8 cellular contexts compared by ENCODE assay signal in the genomic region with DNA sequence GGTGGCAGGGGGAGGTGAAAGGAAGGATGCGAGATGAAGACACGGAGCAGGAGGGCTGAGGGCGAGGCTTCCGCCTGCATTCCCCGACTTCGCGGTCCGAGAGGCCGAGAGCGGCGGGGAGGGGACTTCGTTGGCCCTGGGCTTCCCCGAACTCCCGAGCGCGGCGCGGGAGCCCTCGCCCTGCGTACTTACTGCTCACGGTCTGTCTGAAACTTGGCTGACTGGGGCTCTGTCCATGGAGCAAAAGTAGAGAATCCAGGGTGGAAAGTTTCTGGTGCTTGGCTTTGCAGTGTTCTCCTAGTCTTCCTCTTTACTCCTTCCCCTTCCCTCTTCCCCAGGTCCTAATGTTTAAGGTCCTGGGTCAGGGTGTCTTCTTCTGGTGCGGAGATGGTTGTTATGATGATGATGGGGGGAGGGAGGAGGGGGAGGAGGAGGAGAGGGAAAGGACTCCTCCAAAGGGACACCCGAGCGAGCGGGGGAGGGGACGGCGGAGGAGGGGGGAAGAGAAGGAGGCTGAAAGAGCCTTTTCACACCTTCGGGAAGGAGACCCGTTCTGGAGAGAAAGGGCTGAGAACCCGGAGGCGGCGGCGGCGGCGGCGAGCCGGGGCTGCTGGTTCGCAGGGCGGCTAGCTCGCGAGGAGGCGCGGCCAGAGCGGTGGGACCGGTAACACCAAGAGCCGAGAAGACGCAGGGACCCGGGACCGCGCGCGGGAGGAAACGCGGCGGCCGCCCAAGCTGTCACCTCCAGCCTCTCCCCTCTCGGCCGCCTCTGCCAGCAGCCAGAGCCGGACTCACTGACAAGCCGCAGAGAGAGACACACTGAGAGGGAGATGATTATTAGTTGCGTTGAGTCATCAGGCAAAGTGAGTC. TPM values are rescaled to one million over a fixed set of nuclear protein-coding genes. Genes with fewer than 3 reads are reported as not detected.
DNase-seq lines count a peak whose midpoint lies in the region; ATAC-seq, FAIRE-seq and TF ChIP-seq lines count a peak whose summit lies in the region.

A gene (minus strand): TSS at position 793 of the 870 bp plus-strand sequence. CDS start 1,902 bp downstream, outside the sequence.

- H3K9me3 ChIP-seq in BE2C (no peaks in the 10 kb centered on the region), NT2/D1 (ENCODE audit: insufficient read depth, low read length) (no peaks in the 10 kb centered on the region), left lung (no peaks in the 10 kb centered on the region)

- no peak for FAIRE-seq in GM12891 (lab: Jason Lieb, UNC)

- H3K4me3 ChIP-seq in BE2C (ENCODE audit: low read depth, low read length) (peak within 1 kb of the TSS; percentile 74), NT2/D1 (ENCODE audit: insufficient read length, low read depth) (peak within 1 kb of the TSS; percentile 93), brain microvascular endothelial cell (ENCODE audit: low read depth, low read length) (peak within 1 kb of the TSS; percentile 77), left lung (peak within 1 kb of the TSS; percentile 66 to 79)

- in situ Hi-C loops in brain microvascular endothelial cell (cut with HindIII; ENCODE audit: low pct_ligation_motif_present, low sequenced_read_pairs), result no loop called here

- H3K27me3 ChIP-seq in BE2C, result peaks cover 94% of the 10 kb centered on the region
- H3K27me3 ChIP-seq in NT2/D1 (ENCODE audit: insufficient read depth, insufficient read length), result peaks cover 64% of the 10 kb centered on the region
- H3K27me3 ChIP-seq in brain microvascular endothelial cell (replicated peaks), result peaks cover 12% of the 10 kb centered on the region
- peaks cover 73 to 94% of the 10 kb centered on the region in 2 donors for H3K27me3 ChIP-seq in left lung

- peak within 1 kb of the TSS; percentile 64 for H3K27ac ChIP-seq in brain microvascular endothelial cell
- H3K27ac ChIP-seq in left lung, result peak within 1 kb of the TSS in 1 of 2 donors; percentile 73
- H3K27ac ChIP-seq in substantia nigra (ENCODE audit: low read depth, low read length, poor library complexity, severe bottlenecking), result peak within 1 kb of the TSS; percentile 85

- TF ChIP-seq POLR2A in GM12891 (IDR thresholded peaks at IDR 0.05; ENCODE audit: low read depth, low read length), result no peak

- ATAC-seq in left lung (no peak), HG02678 (IDR thresholded peaks at IDR 0.05; ENCODE audit: unreplicated experiment) (no peak)

- peak; percentile 46 for DNase-seq in BE2C
- DNase-seq in GM12891 (ENCODE audit: insufficient read length, low spot score), result peak; percentile 26
- no peak for DNase-seq in NT2/D1 (ENCODE audit: low read depth, low spot score)
- DNase-seq in brain microvascular endothelial cell, result peak; percentile 37
- DNase-seq in left lung, result peak in 1 of 2 donors; percentile 86
- DNase-seq in substantia nigra (lab: John Stamatoyannopoulos, UW), result peak in 2 of 49 donors; percentile 18 to 22
- no peak for DNase-seq in GM19238 (ENCODE audit: insufficient read length, low spot score)

- no peak for TF ChIP-seq CTCF in BE2C (IDR thresholded peaks at IDR 0.05; ENCODE audit: low read depth, low read length)
- no peak for TF ChIP-seq CTCF in brain microvascular endothelial cell (IDR thresholded peaks at IDR 0.05; ENCODE audit: low read depth, low read length, missing control alignments)
- no peak for TF ChIP-seq CTCF in left lung (IDR thresholded peaks at IDR 0.05)

- peak within 1 kb of the TSS; percentile 91 for H3K9ac ChIP-seq in NT2/D1 (ENCODE audit: insufficient read length, low read depth)

- intact Hi-C loops in left lung (cut with DNase I), result no loop called here

- no peaks in the 10 kb centered on the region for H3K36me3 ChIP-seq in BE2C
- H3K36me3 ChIP-seq in NT2/D1 (ENCODE audit: insufficient read depth, insufficient read length, low read length), result no peaks in the 10 kb centered on the region
- H3K36me3 ChIP-seq in brain microvascular endothelial cell (replicated peaks), result no peaks in the 10 kb centered on the region
- no peaks in the 10 kb centered on the region for H3K36me3 ChIP-seq in left lung

- H3K4me1 ChIP-seq in BE2C, result no peaks in the 10 kb centered on the region; the same call in 1 of the 2 replicates
- peaks cover 6% of the 10 kb centered on the region for H3K4me1 ChIP-seq in NT2/D1 (ENCODE audit: insufficient read depth, insufficient read length)
- peaks cover 19 to 43% of the 10 kb centered on the region in 2 donors for H3K4me1 ChIP-seq in left lung

TF ChIP-seq in GM12891, 5 proteins besides CTCF, POLR2A, EP300 and RAD21:
- TF ChIP-seq PAX5 (IDR thresholded peaks at IDR 0.05; ENCODE audit: insufficient read depth, low read length, severe bottlenecking), result no peak
- TF ChIP-seq POLR2AphosphoS5 (IDR thresholded peaks at IDR 0.05; ENCODE audit: low read depth, low read length), result no peak
- no peak for TF ChIP-seq POU2F2 (IDR thresholded peaks at IDR 0.05; ENCODE audit: low read depth, low read length)
- TF ChIP-seq TAF1 (IDR thresholded peaks at IDR 0.05; ENCODE audit: low read depth, low read length), result no peak
- TF ChIP-seq SPI1 (IDR thresholded peaks at IDR 0.05; ENCODE audit: low read depth, low read length), result no peak

RNA-seq across cellular contexts. Expression of the gene that starts here (rescaled TPM):
- polyA plus RNA-seq in BE2C (2012; ENCODE audit: insufficient read depth, insufficient read length, low read depth), result 3.2 TPM
- polyA plus RNA-seq in GM12891 (2012; ENCODE audit: low read depth, missing spikeins), result 0.01 TPM
- 1 to 10 TPM; 4.0 to 4.5 TPM for total RNA-seq in left lung

Comparison
In these comparisons a context has a peak if more than half of its experiments do, and no peak if none do; other contexts are left out.
1. DNase-seq: peak in BE2C (single experiment), GM12891 (single experiment) and brain microvascular endothelial cell (single experiment); none in NT2/D1 (single experiment) and GM19238 (single experiment).
2. Peak in every context shown above with its lines, with median percentiles within 50 percentile points of each other: H3K4me3 ChIP-seq.